In the genomic region with DNA sequence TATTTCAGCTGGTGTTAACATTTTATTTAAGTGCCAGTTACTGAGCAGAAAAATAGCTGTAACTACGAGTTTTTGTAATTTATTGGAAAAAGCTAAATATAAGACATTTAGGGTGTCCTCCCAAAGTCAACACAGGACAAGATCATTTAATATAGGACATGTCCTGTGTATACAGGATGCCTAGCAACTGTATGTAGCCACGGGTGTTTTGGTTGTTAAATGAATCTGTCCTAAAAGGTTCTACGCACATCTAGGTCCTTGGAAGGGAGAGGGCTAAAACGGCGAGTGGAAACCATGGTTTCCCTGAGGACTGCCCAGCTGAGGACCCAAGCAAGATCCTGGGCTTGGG, we compare ENCODE assay signal across 1 cellular context.
TF ChIP-seq lines count a peak whose summit lies in the region.

No MANE protein-coding gene starts in this region.

TF ChIP-seq in GM12878, 131 proteins besides CTCF, POLR2A, EP300 and RAD21:
- TF ChIP-seq NRF1 (conservative IDR thresholded peaks at IDR 0.05; ENCODE audit: low read depth, low read length) = no peak
- no peak for TF ChIP-seq ZBTB11 (CRISPR knock-in tag; IDR thresholded peaks at IDR 0.05)
- TF ChIP-seq TBL1XR1 (IDR thresholded peaks at IDR 0.05; ENCODE audit: low read depth, low read length) = no peak
- no peak for TF ChIP-seq BACH1 (IDR thresholded peaks at IDR 0.05; ENCODE audit: borderline replicate concordance)
- no peak for TF ChIP-seq USF2 (IDR thresholded peaks at IDR 0.05; ENCODE audit: borderline replicate concordance, low read depth, low read length)
- TF ChIP-seq, protein P1, sequence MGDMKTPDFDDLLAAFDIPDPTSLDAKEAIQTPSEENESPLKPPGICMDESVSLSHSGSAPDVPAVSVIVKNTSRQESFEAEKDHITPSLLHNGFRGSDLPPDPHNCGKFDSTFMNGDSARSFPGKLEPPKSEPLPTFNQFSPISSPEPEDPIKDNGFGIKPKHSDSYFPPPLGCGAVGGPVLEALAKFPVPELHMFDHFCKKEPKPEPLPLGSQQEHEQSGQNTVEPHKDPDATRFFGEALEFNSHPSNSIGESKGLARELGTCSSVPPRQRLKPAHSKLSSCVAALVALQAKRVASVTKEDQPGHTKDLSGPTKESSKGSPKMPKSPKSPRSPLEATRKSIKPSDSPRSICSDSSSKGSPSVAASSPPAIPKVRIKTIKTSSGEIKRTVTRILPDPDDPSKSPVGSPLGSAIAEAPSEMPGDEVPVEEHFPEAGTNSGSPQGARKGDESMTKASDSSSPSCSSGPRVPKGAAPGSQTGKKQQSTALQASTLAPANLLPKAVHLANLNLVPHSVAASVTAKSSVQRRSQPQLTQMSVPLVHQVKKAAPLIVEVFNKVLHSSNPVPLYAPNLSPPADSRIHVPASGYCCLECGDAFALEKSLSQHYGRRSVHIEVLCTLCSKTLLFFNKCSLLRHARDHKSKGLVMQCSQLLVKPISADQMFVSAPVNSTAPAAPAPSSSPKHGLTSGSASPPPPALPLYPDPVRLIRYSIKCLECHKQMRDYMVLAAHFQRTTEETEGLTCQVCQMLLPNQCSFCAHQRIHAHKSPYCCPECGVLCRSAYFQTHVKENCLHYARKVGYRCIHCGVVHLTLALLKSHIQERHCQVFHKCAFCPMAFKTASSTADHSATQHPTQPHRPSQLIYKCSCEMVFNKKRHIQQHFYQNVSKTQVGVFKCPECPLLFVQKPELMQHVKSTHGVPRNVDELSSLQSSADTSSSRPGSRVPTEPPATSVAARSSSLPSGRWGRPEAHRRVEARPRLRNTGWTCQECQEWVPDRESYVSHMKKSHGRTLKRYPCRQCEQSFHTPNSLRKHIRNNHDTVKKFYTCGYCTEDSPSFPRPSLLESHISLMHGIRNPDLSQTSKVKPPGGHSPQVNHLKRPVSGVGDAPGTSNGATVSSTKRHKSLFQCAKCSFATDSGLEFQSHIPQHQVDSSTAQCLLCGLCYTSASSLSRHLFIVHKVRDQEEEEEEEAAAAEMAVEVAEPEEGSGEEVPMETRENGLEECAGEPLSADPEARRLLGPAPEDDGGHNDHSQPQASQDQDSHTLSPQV (IDR thresholded peaks at IDR 0.05) = no peak
- TF ChIP-seq MYC (IDR thresholded peaks at IDR 0.05; ENCODE audit: insufficient read depth, insufficient read length, insufficient replicate concordance, low read length, severe bottlenecking) = no peak
- TF ChIP-seq NFXL1 (IDR thresholded peaks at IDR 0.05; ENCODE audit: borderline replicate concordance) = no peak
- no peak for TF ChIP-seq MTA3 (IDR thresholded peaks at IDR 0.05; ENCODE audit: borderline replicate concordance, low read length)
- TF ChIP-seq CEBPZ (IDR thresholded peaks at IDR 0.05; ENCODE audit: low read depth, low read length) = no peak
- no peak for TF ChIP-seq ZZZ3 (IDR thresholded peaks at IDR 0.05; ENCODE audit: control insufficient read depth, insufficient read length, low read depth)
- TF ChIP-seq BCL3 (IDR thresholded peaks at IDR 0.05; ENCODE audit: borderline replicate concordance, insufficient read depth, low read depth, low read length, poor library complexity, severe bottlenecking) = no peak
- no peak for TF ChIP-seq CHD4 (IDR thresholded peaks at IDR 0.05)
- TF ChIP-seq, protein P2, sequence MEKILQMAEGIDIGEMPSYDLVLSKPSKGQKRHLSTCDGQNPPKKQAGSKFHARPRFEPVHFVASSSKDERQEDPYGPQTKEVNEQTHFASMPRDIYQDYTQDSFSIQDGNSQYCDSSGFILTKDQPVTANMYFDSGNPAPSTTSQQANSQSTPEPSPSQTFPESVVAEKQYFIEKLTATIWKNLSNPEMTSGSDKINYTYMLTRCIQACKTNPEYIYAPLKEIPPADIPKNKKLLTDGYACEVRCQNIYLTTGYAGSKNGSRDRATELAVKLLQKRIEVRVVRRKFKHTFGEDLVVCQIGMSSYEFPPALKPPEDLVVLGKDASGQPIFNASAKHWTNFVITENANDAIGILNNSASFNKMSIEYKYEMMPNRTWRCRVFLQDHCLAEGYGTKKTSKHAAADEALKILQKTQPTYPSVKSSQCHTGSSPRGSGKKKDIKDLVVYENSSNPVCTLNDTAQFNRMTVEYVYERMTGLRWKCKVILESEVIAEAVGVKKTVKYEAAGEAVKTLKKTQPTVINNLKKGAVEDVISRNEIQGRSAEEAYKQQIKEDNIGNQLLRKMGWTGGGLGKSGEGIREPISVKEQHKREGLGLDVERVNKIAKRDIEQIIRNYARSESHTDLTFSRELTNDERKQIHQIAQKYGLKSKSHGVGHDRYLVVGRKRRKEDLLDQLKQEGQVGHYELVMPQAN (conservative IDR thresholded peaks at IDR 0.05) = no peak
- no peak for TF ChIP-seq PKNOX1 (IDR thresholded peaks at IDR 0.05)
- no peak for TF ChIP-seq CHD2 (IDR thresholded peaks at IDR 0.05; ENCODE audit: borderline replicate concordance, low read depth, low read length)
